Comparison of ENCODE assay signal across 18 cellular contexts in the genomic region with DNA sequence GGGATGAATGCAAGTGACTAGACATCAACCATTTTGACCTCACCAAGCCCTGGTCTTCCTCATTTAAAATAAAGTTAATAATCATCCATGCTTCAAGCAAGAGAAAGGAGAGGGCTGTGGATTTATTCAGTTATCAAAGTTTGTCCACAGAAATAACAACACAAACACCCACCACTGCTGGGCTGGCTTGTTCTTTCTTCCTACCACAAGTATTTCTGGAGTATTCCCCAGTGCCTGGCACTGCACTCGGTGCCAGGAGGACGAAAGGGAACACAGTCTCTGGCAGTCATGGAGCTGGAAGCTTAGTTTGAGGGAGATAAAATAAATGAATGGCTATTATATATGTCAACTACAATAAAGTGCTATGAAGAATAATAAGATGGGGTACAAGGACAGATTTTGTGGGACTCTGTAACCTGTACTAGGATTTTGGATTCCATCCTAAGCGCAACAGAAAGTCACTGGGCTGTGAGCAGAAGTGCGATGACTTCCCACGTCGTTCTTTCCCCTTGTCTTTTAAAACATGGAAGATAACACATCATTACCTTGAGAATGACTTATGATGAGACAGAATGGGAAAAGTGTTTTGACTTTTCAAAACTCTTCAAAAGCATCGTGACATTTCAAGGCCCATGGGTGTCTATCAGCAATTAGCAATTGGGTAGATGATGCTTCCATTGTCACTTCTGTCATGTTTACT.
DNase-seq lines count a peak whose midpoint lies in the region; ATAC-seq, FAIRE-seq and TF ChIP-seq lines count a peak whose summit lies in the region.
"Had no signal": no experiment of that assay in that cellular context is flagged by ENCODE, and none has a peak within 500 bp of the region (broad histone marks: within the 10 kb centered on the region; RNA-seq: fewer than 3 reads in every experiment).

No MANE protein-coding gene starts in this region.

- FAIRE-seq in GM19239 (lab: Jason Lieb, UNC): no peak
- FAIRE-seq: colon, D721Med had no signal

- H3K27me3 Mint-ChIP-seq in CD4-positive, alpha-beta T cell: no peaks in the 10 kb centered on the region
- no peaks in the 10 kb centered on the region for H3K27me3 Mint-ChIP-seq in T-helper 17 cell
- H3K27me3 Mint-ChIP-seq: memory B cell had no signal

- H3K4me3 Mint-ChIP-seq in CD4-positive, alpha-beta T cell: no peak overlapping the region
- H3K4me3 Mint-ChIP-seq in T-helper 17 cell: no peak overlapping the region
- H3K4me3 Mint-ChIP-seq: memory B cell had no signal

- no peaks in the 10 kb centered on the region for H3K9me3 Mint-ChIP-seq in CD4-positive, alpha-beta T cell
- H3K9me3 Mint-ChIP-seq: memory B cell had no signal

- no peak for ATAC-seq in CD4-positive, alpha-beta T cell (ENCODE audit: poor library complexity)
- ATAC-seq in T-helper 17 cell: no peak
- peak; percentile 57 for ATAC-seq in left ventricle myocardium superior

- H3K36me3 Mint-ChIP-seq in CD4-positive, alpha-beta T cell (ENCODE audit: low read depth): peaks cover 91% of the 10 kb centered on the region
- H3K36me3 Mint-ChIP-seq in T-helper 17 cell (ENCODE audit: low read depth): peaks cover 13% of the 10 kb centered on the region

- H3K9me3 ChIP-seq in CD4-positive, alpha-beta T cell (ENCODE audit: control insufficient read depth, low read length): no peaks in the 10 kb centered on the region
- no peaks in the 10 kb centered on the region for H3K9me3 ChIP-seq in T-helper 17 cell (ENCODE audit: control insufficient read depth, low read length, poor library complexity, severe bottlenecking)
- H3K9me3 ChIP-seq: vagina had no signal

- H3K4me1 Mint-ChIP-seq in CD4-positive, alpha-beta T cell (ENCODE audit: low read depth): peaks cover 87% of the 10 kb centered on the region
- peaks cover 64% of the 10 kb centered on the region for H3K4me1 Mint-ChIP-seq in T-helper 17 cell

- no peak overlapping the region for H3K27ac ChIP-seq in CD4-positive, alpha-beta T cell (ENCODE audit: low read depth, low read length)
- H3K27ac ChIP-seq: HL-60, vagina had no signal

- TF ChIP-seq CTCF in CD4-positive, alpha-beta T cell (IDR thresholded peaks at IDR 0.05): no peak

- no peak for DNase-seq in CD4-positive, alpha-beta T cell
- DNase-seq in T-helper 17 cell (no peak), left ventricle myocardium superior (peak; percentile 47), renal cortical epithelial cell (ENCODE audit: low read depth) (peak; percentile 70), SKM-1 treated with dmso at 0.1 percent for 144 hours (lab: John Stamatoyannopoulos, UW; ENCODE audit: unreplicated experiment) (no peak), GM19239 (ENCODE audit: insufficient read length, low spot score) (no peak)
- no peak for DNase-seq in stimulated activated naive CD4-positive, alpha-beta T cell treated with Interleukin-2 at 50 U/mL for 16 hours (lab: John Stamatoyannopoulos, UW)
- DNase-seq: GOT3; NCI-H345; NK-92 treated with Interleukin-12 subunit alpha and Interleukin-12 subunit beta, amount 100 ng/mL, for 24 hours; retina; stimulated activated CD4-positive, alpha-beta T cell treated with anti-CD3 and anti-CD28 coated beads, Interleukin-1b, Interleukin-23, amount 100 ng/mL, for 48 hours; SW 1271 had no signal

- H3K27ac Mint-ChIP-seq in CD4-positive, alpha-beta T cell: peak overlapping the region; percentile 58
- peak overlapping the region; percentile 63 for H3K27ac Mint-ChIP-seq in T-helper 17 cell
- H3K27ac Mint-ChIP-seq: memory B cell had no signal

- no peaks in the 10 kb centered on the region for H3K27me3 ChIP-seq in CD4-positive, alpha-beta T cell (ENCODE audit: control insufficient read depth, insufficient read depth, low read length)
- H3K27me3 ChIP-seq: vagina had no signal

- intact Hi-C loops in CD4-positive, alpha-beta T cell (cut with DNase I, micrococcal nuclease): no loop called here
- intact Hi-C loops in left ventricle myocardium superior (cut with micrococcal nuclease): no loop called here

- CTCF ChIA-PET in CD4-positive, alpha-beta T cell (lab: Charles Lee): interaction anchor here (0.7 to 1.0 kb wide), 2 partner anchors 22 to 116 kb away, joined by 3 read pairs; no protein-coding TSS in a partner anchor

- POLR2A ChIA-PET in CD4-positive, alpha-beta T cell (lab: Charles Lee): no interaction called here

Comparison
In these comparisons a context has a peak if more than half of its experiments do, and no peak if none do; other contexts are left out.
1. DNase-seq: peak in left ventricle myocardium superior (single experiment) and renal cortical epithelial cell (single experiment); none in CD4-positive, alpha-beta T cell (0 of 10), T-helper 17 cell (0 of 3), stimulated activated naive CD4-positive, alpha-beta T cell treated with Interleukin-2 at 50 U/mL for 16 hours (single experiment), SKM-1 treated with dmso at 0.1 percent for 144 hours (single experiment) and GM19239 (single experiment).